1 cellular context compared by ENCODE assay signal in the genomic region with DNA sequence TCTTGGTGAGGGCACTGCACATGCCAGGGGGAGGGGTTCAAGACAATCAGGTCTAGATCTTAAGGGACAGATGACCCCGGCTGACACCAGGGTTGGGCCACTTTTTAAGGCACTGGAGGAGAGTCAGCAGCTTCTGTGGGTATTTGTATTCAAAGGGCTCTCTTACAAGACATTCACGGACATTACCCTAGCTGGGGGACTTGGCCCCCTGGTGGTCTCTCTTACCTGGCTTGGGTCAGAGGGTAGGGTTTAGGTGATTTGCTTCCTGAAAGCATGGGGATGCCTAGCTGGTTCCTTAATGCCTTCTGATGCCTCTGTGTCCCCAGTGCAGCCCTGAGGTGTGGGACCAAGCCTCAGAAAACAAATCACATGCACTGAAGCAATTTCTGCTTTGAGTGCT.
TF ChIP-seq lines count a peak whose summit lies in the region.

No MANE protein-coding gene starts in this region.

TF ChIP-seq in GM23338, 12 proteins besides CTCF, POLR2A, EP300 and RAD21 (continued from another document):
- TF ChIP-seq, protein P1, sequence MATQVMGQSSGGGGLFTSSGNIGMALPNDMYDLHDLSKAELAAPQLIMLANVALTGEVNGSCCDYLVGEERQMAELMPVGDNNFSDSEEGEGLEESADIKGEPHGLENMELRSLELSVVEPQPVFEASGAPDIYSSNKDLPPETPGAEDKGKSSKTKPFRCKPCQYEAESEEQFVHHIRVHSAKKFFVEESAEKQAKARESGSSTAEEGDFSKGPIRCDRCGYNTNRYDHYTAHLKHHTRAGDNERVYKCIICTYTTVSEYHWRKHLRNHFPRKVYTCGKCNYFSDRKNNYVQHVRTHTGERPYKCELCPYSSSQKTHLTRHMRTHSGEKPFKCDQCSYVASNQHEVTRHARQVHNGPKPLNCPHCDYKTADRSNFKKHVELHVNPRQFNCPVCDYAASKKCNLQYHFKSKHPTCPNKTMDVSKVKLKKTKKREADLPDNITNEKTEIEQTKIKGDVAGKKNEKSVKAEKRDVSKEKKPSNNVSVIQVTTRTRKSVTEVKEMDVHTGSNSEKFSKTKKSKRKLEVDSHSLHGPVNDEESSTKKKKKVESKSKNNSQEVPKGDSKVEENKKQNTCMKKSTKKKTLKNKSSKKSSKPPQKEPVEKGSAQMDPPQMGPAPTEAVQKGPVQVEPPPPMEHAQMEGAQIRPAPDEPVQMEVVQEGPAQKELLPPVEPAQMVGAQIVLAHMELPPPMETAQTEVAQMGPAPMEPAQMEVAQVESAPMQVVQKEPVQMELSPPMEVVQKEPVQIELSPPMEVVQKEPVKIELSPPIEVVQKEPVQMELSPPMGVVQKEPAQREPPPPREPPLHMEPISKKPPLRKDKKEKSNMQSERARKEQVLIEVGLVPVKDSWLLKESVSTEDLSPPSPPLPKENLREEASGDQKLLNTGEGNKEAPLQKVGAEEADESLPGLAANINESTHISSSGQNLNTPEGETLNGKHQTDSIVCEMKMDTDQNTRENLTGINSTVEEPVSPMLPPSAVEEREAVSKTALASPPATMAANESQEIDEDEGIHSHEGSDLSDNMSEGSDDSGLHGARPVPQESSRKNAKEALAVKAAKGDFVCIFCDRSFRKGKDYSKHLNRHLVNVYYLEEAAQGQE (IDR thresholded peaks at IDR 0.05; ENCODE audit: unreplicated experiment): no peak
- no peak; the same call in 1 of the 2 replicates for TF ChIP-seq ZNF331 (CRISPR knock-in tag; IDR thresholded peaks at IDR 0.05; ENCODE audit: low read depth)
- TF ChIP-seq ZNF114 (CRISPR knock-in tag; IDR thresholded peaks at IDR 0.05): no peak
- TF ChIP-seq, protein P2, sequence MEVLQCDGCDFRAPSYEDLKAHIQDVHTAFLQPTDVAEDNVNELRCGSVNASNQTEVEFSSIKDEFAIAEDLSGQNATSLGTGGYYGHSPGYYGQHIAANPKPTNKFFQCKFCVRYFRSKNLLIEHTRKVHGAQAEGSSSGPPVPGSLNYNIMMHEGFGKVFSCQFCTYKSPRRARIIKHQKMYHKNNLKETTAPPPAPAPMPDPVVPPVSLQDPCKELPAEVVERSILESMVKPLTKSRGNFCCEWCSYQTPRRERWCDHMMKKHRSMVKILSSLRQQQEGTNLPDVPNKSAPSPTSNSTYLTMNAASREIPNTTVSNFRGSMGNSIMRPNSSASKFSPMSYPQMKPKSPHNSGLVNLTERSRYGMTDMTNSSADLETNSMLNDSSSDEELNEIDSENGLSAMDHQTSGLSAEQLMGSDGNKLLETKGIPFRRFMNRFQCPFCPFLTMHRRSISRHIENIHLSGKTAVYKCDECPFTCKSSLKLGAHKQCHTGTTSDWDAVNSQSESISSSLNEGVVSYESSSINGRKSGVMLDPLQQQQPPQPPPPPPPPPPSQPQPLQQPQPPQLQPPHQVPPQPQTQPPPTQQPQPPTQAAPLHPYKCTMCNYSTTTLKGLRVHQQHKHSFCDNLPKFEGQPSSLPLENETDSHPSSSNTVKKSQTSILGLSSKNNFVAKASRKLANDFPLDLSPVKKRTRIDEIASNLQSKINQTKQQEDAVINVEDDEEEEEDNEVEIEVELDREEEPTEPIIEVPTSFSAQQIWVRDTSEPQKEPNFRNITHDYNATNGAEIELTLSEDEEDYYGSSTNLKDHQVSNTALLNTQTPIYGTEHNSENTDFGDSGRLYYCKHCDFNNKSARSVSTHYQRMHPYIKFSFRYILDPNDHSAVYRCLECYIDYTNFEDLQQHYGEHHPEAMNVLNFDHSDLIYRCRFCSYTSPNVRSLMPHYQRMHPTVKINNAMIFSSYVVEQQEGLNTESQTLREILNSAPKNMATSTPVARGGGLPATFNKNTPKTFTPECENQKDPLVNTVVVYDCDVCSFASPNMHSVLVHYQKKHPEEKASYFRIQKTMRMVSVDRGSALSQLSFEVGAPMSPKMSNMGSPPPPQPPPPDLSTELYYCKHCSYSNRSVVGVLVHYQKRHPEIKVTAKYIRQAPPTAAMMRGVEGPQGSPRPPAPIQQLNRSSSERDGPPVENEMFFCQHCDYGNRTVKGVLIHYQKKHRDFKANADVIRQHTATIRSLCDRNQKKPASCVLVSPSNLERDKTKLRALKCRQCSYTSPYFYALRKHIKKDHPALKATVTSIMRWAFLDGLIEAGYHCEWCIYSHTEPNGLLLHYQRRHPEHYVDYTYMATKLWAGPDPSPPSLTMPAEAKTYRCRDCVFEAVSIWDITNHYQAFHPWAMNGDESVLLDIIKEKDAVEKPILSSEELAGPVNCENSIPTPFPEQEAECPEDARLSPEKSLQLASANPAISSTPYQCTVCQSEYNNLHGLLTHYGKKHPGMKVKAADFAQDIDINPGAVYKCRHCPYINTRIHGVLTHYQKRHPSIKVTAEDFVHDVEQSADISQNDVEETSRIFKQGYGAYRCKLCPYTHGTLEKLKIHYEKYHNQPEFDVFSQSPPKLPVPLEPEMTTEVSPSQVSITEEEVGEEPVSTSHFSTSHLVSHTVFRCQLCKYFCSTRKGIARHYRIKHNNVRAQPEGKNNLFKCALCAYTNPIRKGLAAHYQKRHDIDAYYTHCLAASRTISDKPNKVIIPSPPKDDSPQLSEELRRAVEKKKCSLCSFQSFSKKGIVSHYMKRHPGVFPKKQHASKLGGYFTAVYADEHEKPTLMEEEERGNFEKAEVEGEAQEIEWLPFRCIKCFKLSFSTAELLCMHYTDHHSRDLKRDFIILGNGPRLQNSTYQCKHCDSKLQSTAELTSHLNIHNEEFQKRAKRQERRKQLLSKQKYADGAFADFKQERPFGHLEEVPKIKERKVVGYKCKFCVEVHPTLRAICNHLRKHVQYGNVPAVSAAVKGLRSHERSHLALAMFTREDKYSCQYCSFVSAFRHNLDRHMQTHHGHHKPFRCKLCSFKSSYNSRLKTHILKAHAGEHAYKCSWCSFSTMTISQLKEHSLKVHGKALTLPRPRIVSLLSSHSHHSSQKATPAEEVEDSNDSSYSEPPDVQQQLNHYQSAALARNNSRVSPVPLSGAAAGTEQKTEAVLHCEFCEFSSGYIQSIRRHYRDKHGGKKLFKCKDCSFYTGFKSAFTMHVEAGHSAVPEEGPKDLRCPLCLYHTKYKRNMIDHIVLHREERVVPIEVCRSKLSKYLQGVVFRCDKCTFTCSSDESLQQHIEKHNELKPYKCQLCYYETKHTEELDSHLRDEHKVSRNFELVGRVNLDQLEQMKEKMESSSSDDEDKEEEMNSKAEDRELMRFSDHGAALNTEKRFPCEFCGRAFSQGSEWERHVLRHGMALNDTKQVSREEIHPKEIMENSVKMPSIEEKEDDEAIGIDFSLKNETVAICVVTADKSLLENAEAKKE (CRISPR knock-in tag; IDR thresholded peaks at IDR 0.05): no peak
- no peak for TF ChIP-seq NANOG (IDR thresholded peaks at IDR 0.05; ENCODE audit: borderline replicate concordance)
- no peak for TF ChIP-seq EZH2 (IDR thresholded peaks at IDR 0.05; ENCODE audit: low read depth, unreplicated experiment)
- TF ChIP-seq STAT1 (IDR thresholded peaks at IDR 0.05; ENCODE audit: unreplicated experiment): no peak
